Comparison of ENCODE assay signal across 8 cellular contexts in the genomic region with DNA sequence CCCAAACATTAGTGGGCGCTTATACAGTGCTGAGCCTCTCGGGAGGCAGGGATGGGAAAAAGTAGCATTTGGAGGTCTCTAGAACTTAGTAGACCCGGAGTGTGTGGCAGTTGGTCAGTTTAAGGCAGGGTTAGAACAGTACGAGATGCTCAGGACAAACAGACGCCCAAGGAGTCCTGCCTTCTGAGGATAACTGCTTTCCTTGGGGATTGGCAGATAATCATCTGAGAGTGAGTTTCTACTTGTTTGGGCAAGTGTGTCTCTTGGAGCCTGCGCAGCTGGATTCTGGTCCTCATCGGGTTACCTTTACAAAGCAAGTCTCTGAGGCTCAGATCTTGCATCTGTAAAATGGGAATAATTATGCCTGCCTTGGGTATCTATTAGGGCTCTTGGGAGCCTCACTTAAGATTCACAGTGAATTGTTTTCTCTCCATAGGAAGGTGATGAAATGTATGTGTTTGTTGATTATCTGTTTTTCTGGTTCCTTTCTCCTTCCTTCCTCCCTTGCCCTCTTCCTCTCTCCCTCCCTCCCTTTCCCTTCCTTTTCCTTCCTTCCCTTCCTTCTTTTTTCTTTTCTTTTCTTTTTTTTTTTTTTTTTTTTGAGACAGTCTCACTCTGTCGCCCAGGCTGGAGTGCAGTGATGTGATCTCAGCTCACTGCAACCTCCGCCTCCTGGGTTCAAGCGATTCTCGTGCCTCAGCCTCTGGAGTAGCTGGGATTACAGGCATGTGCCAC. TPM values are rescaled to one million over a fixed set of nuclear protein-coding genes. Genes with fewer than 3 reads are reported as not detected.
DNase-seq lines count a peak whose midpoint lies in the region; ATAC-seq and TF ChIP-seq lines count a peak whose summit lies in the region.

No MANE protein-coding gene starts in this region.

- H3K27me3 ChIP-seq in PC-9 (ENCODE audit: insufficient read depth, low read depth): no peaks in the 10 kb centered on the region

- H3K9me3 Mint-ChIP-seq in progenitor cell of endocrine pancreas (ENCODE audit: low read depth): no peaks in the 10 kb centered on the region

- H3K79me2 ChIP-seq in PC-9 (ENCODE audit: low read depth): peaks cover 65% of the 10 kb centered on the region

- 0 out of 2 replicates have a peak overlapping the region, but pooled peaks have one; percentile 73 for H3K27ac ChIP-seq in PC-9

- ATAC-seq in GM19035 (IDR thresholded peaks at IDR 0.05; ENCODE audit: unreplicated experiment): no peak

- H3K4me3 ChIP-seq in PC-9: peak overlapping the region; percentile 97
- peak overlapping the region; percentile 80 for H3K4me3 ChIP-seq in epithelial cell of esophagus (ENCODE audit: low read length)

- no peaks in the 10 kb centered on the region for H3K36me3 Mint-ChIP-seq in progenitor cell of endocrine pancreas (ENCODE audit: insufficient read depth)

- peaks cover 52% of the 10 kb centered on the region for H3K4me1 Mint-ChIP-seq in progenitor cell of endocrine pancreas (ENCODE audit: low read depth)

- H3K27me3 Mint-ChIP-seq in progenitor cell of endocrine pancreas: no peaks in the 10 kb centered on the region

- CTCF ChIA-PET in PC-9 (lab: Charles Lee): no interaction called here

- no peaks in the 10 kb centered on the region for H3K36me3 ChIP-seq in PC-9 (ENCODE audit: low read depth)

- no peak overlapping the region for H2AFZ ChIP-seq in PC-9

- peak; percentile 29 for DNase-seq in ELR (ENCODE audit: low read depth)
- no peak for DNase-seq in PC-9
- peak; percentile 78 for DNase-seq in epithelial cell of esophagus (ENCODE audit: low read depth)
- no peak for DNase-seq in progenitor cell of endocrine pancreas (ENCODE audit: low spot score, unreplicated experiment)
- DNase-seq in KG1 (lab: John Stamatoyannopoulos, UW): no peak
- no peak for DNase-seq in NCI-H1417 treated with DMSO at 0.1 percent for 48 hours (lab: John Stamatoyannopoulos, UW)
- no peak for DNase-seq in NCI-H2081 (lab: John Stamatoyannopoulos, UW)

- no peak for TF ChIP-seq CTCF in PC-9 (conservative IDR thresholded peaks at IDR 0.05)
- peak; percentile 12 for TF ChIP-seq CTCF in epithelial cell of esophagus (IDR thresholded peaks at IDR 0.05; ENCODE audit: insufficient read depth, low read depth, low read length, missing control alignments)
- TF ChIP-seq CTCF in progenitor cell of endocrine pancreas (IDR thresholded peaks at IDR 0.05; ENCODE audit: unreplicated experiment): no peak

- H3K4me1 ChIP-seq in PC-9 (replicated peaks; ENCODE audit: insufficient read depth): peaks cover 52% of the 10 kb centered on the region

- intact Hi-C loops in PC-9 (cut with micrococcal nuclease; ENCODE audit: unreplicated experiment): loop anchor here (1.0 kb wide), 1 partner anchor 26 kb away; no protein-coding TSS in a partner anchor

- H3K27ac Mint-ChIP-seq in progenitor cell of endocrine pancreas: peak overlapping the region; percentile 99

- POLR2A ChIA-PET in PC-9 (lab: Charles Lee; ENCODE audit: unreplicated experiment): no interaction called here

- H3K9me2 ChIP-seq in PC-9 (ENCODE audit: insufficient read depth): no peaks in the 10 kb centered on the region

- H3K4me3 Mint-ChIP-seq in progenitor cell of endocrine pancreas (ENCODE audit: low read depth): peak overlapping the region; percentile 95

- H3K9me3 ChIP-seq in PC-9 (ENCODE audit: insufficient read depth, low read depth): no peaks in the 10 kb centered on the region

- H3F3A ChIP-seq in PC-9 (ENCODE audit: insufficient read depth, low read depth): peaks cover 48% of the 10 kb centered on the region

- no TSS peak for BruUV-seq in PC-9 (replicated peaks; lab: Mats Ljungman, UMichigan)

- H4K20me1 ChIP-seq in PC-9 (ENCODE audit: insufficient read depth): peaks cover 61% of the 10 kb centered on the region

- H3K4me2 ChIP-seq in PC-9: peak overlapping the region; percentile 97

RNA-seq across cellular contexts. Expression of a gene that starts 2.0 kb away (rescaled TPM):
- 307 and 361 TPM in 2 replicates for total RNA-seq in PC-9 (2021)
- total RNA-seq in progenitor cell of endocrine pancreas: 416 and 460 TPM in 2 replicates

Comparison
In these comparisons a context has a peak if more than half of its experiments do, and no peak if none do; other contexts are left out.
1. DNase-seq: peak in ELR (single experiment) and epithelial cell of esophagus (single experiment); none in PC-9 (0 of 2), progenitor cell of endocrine pancreas (single experiment), KG1 (single experiment), NCI-H1417 treated with DMSO at 0.1 percent for 48 hours (single experiment) and NCI-H2081 (0 of 2).